ENCODE assay signal across 12 cellular contexts in genomic region chr15:59002418-59002859, GRCh38. TPM values are rescaled to one million over a fixed set of nuclear protein-coding genes. Genes with fewer than 3 reads are reported as not detected.
A peak's percentile ranks its signal among the peaks of the same experiment; 100 is the strongest.
DNase-seq lines count a peak whose midpoint lies in the region; ATAC-seq, FAIRE-seq and TF ChIP-seq lines count a peak whose summit lies in the region.
"Had no signal": no experiment of that assay in that cellular context is flagged by ENCODE, and none has a peak within 500 bp of the region (broad histone marks: within the 10 kb centered on the region; RNA-seq: fewer than 3 reads in every experiment).

No MANE protein-coding gene starts in this region.

- no peak overlapping the region for H4K91ac ChIP-seq in H9 (ENCODE audit: insufficient read length, low read depth, low read length)

- H3K4ac ChIP-seq in H9 (ENCODE audit: low read depth, low read length): no peak overlapping the region

- H3K79me2 ChIP-seq in H9 (ENCODE audit: insufficient read depth, low read length): peaks cover 5% of the 10 kb centered on the region; the same call in 1 of the 2 replicates

- no peak for FAIRE-seq in small intestine (lab: Jason Lieb, UNC)

- no peak overlapping the region for H3K4me3 ChIP-seq in small intestine (ENCODE audit: low read depth in 1 of 2, low read length in 2 of 2)

- H2BK5ac ChIP-seq in H9 (ENCODE audit: insufficient read length, low read length): no peak overlapping the region

- H2BK15ac ChIP-seq in H9 (ENCODE audit: low read depth, low read length): no peak overlapping the region

- no peak overlapping the region for H2BK120ac ChIP-seq in H9 (ENCODE audit: low read depth, low read length, poor library complexity, severe bottlenecking)

- H2BK20ac ChIP-seq in H9 (ENCODE audit: low read depth, low read length, poor library complexity, severe bottlenecking): no peak overlapping the region

- no peak overlapping the region for H3K9ac ChIP-seq in H9 (ENCODE audit: extremely low read depth, insufficient read length, low read length)

- H3K14ac ChIP-seq in H9 (ENCODE audit: insufficient read depth, low read length): no peak overlapping the region

- peak overlapping the region; percentile 16 for H3K27ac Mint-ChIP-seq in WTC11
- peak overlapping the region in 1 of 3 experiments; percentile 70; a peak in 1 of 7 replicates for H3K27ac Mint-ChIP-seq in H9

- H4K8ac ChIP-seq in H9 (replicated peaks; ENCODE audit: insufficient read length, low read depth, low read length): no peak overlapping the region

- peaks cover 3% of the 10 kb centered on the region in 2 donors for H3K36me3 ChIP-seq in small intestine (ENCODE audit: control insufficient read depth in 2 of 2, insufficient read depth in 2 of 2, low read length in 2 of 2)

- no peak overlapping the region for H3T11ph ChIP-seq in H9 (ENCODE audit: low read length)

- peaks cover 3% of the 10 kb centered on the region for H3K79me1 ChIP-seq in H9 (ENCODE audit: insufficient read depth, low read depth, low read length, poor library complexity, severe bottlenecking)

- H3K27me3 Mint-ChIP-seq in WTC11 (ENCODE audit: low read depth): no peaks in the 10 kb centered on the region
- H3K27me3 Mint-ChIP-seq in H9 (ENCODE audit: low read depth): no peaks in the 10 kb centered on the region

- H2AK5ac ChIP-seq in H9 (ENCODE audit: insufficient read length, low read length): no peak overlapping the region

- H3K9me3 Mint-ChIP-seq in WTC11 (no peaks in the 10 kb centered on the region), H9 (no peaks in the 10 kb centered on the region; a peak in 1 of 5 replicates)

- H3K4me3 Mint-ChIP-seq in WTC11 (no peak overlapping the region), H9 (no peak overlapping the region)

- H3K23me2 ChIP-seq in H9 (ENCODE audit: insufficient read length, low read depth, low read length, poor library complexity, severe bottlenecking): no peaks in the 10 kb centered on the region

- H3K4me1 Mint-ChIP-seq in WTC11: no peaks in the 10 kb centered on the region
- 0 out of 4 replicates have a peak, but pooled peaks cover 0 to 3% of the 10 kb centered on the region in 2 experiments for H3K4me1 Mint-ChIP-seq in H9

- H3K4me1 ChIP-seq in small intestine (ENCODE audit: control insufficient read depth in 2 of 2, insufficient read depth in 1 of 2, low read depth in 1 of 2, low read length in 1 of 2) (peaks cover 0 to 3% of the 10 kb centered on the region in 2 donors), H9 (ENCODE audit: insufficient read depth, low read length) (no peaks in the 10 kb centered on the region)

- WGBS in small intestine, 3 donors: 88 to 95% (median 89%) methylated on average over 2 of the region's 2 CpGs
- no CpG with 5 or more reads among the region's 2 CpGs for WGBS in H9 (ENCODE audit: extremely low coverage, insufficient read length, low lambda C conversion rate)

- no peak overlapping the region for H4K5ac ChIP-seq in H9 (ENCODE audit: insufficient read length, low read depth, low read length)

- POLR2A ChIA-PET in WTC11 (lab: Charles Lee): no interaction called here

- H3K18ac ChIP-seq in H9 (ENCODE audit: insufficient read length, low read depth, low read length): no peak overlapping the region

- H3K27ac ChIP-seq in small intestine (ENCODE audit: low read depth in 1 of 2, low read length in 1 of 2) (no peak overlapping the region), H9 (ENCODE audit: insufficient read length, low read depth, low read length) (no peak overlapping the region)
- H3K27ac ChIP-seq: 22Rv1 had no signal

- H2BK12ac ChIP-seq in H9 (ENCODE audit: insufficient read length, low read depth, low read length): no peak overlapping the region

- TF ChIP-seq CTCF in WTC11 (IDR thresholded peaks at IDR 0.05) (no peak), H9 (conservative IDR thresholded peaks at IDR 0.05) (no peak)

- CTCF ChIA-PET in WTC11 (lab: Charles Lee): no interaction called here

- H3K9me3 ChIP-seq in small intestine (ENCODE audit: control insufficient read depth, low read depth): no peaks in the 10 kb centered on the region
- no peaks in the 10 kb centered on the region for H3K9me3 ChIP-seq in H9 (ENCODE audit: control insufficient read depth, low read depth, low read length)

- DNase-seq in activated CD4-positive, CD25-positive, alpha-beta regulatory T cell (lab: John Stamatoyannopoulos, UW): no peak
- DNase-seq in Kasumi-1 (lab: John Stamatoyannopoulos, UW) (peak; percentile 89 to 92), WTC11 (ENCODE audit: low spot score) (no peak), small intestine (peak; percentile 6), H9 (no peak)
- DNase-seq in stimulated activated CD4-positive, alpha-beta T cell treated with anti-CD3 and anti-CD28 coated beads, Interleukin-15, amount 100 ng/mL, for 24 hours: no peak
- DNase-seq: activated naive CD4-positive, alpha-beta T cell treated with Interleukin-2 at 50 U/mL for 16 hours; NCI-H1417; NCI-H526 had no signal

- no peak overlapping the region for H3K23ac ChIP-seq in H9 (ENCODE audit: insufficient read length, low read depth, low read length)

- H3K36me3 Mint-ChIP-seq in WTC11 (0 out of 2 replicates have a peak, but pooled peaks cover 4% of the 10 kb centered on the region), H9 (ENCODE audit: insufficient read depth in 1 of 3, low read depth in 3 of 3) (peaks cover 0 to 10% (median 8%) of the 10 kb centered on the region in 3 experiments; a peak in 5 of 7 replicates)

- H2AFZ ChIP-seq in H9 (ENCODE audit: low read length): no peak overlapping the region

- H4K20me1 ChIP-seq in H9 (ENCODE audit: control insufficient read depth, insufficient read depth, insufficient read length): no peaks in the 10 kb centered on the region

- no peak overlapping the region for H3K56ac ChIP-seq in H9 (ENCODE audit: insufficient read length, low read depth, low read length)

- peak; percentile 58 to 72 for ATAC-seq in activated CD4-positive, CD25-positive, alpha-beta regulatory T cell treated with anti-CD3 and anti-CD28 coated beads, Interleukin-2, amount 50 U/mL, for 24 hours
- no peak for ATAC-seq in WTC11
- ATAC-seq in HG03378 (IDR thresholded peaks at IDR 0.05; ENCODE audit: unreplicated experiment): no peak

- no peaks in the 10 kb centered on the region for H3K27me3 ChIP-seq in small intestine (ENCODE audit: control insufficient read depth in 2 of 2, insufficient read depth in 2 of 2, low read length in 2 of 2)
- H3K27me3 ChIP-seq in H9 (ENCODE audit: insufficient read depth, low read length): no peaks in the 10 kb centered on the region

- H3K4me2 ChIP-seq in H9 (ENCODE audit: insufficient read depth, insufficient read length, low read length): no peak overlapping the region

TF ChIP-seq in WTC11, 78 proteins besides CTCF, POLR2A, EP300 and RAD21:
- TF ChIP-seq AFF4 (CRISPR knock-in tag; IDR thresholded peaks at IDR 0.05; ENCODE audit: borderline replicate concordance) (no peak), USF1 (CRISPR knock-in tag; IDR thresholded peaks at IDR 0.05) (no peak), ZBTB43 (CRISPR knock-in tag; IDR thresholded peaks at IDR 0.05) (no peak), ZNF263 (CRISPR knock-in tag; IDR thresholded peaks at IDR 0.05; ENCODE audit: low read depth) (no peak), CREM (CRISPR knock-in tag; IDR thresholded peaks at IDR 0.05) (no peak)

RNA-seq across cellular contexts. Expression of gene RNF111, which starts 15.0 kb away (rescaled TPM):
- total RNA-seq in WTC11 (2021): 22.4 to 22.6 TPM (median 22.6 TPM) in 3 replicates
- 10 to 100 TPM in 1 of 3 donors, 1 to 10 TPM in 2; 7.0 to 10.1 (median 7.6) TPM for polyA plus RNA-seq in small intestine
- 28.0 and 28.4 TPM in 2 replicates for total RNA-seq in H9 (2021)

Comparison
In these comparisons a context has a peak if more than half of its experiments do, and no peak if none do; other contexts are left out.
1. ATAC-seq: peak in activated CD4-positive, CD25-positive, alpha-beta regulatory T cell treated with anti-CD3 and anti-CD28 coated beads, Interleukin-2, amount 50 U/mL, for 24 hours (2 of 2); none in WTC11 (single experiment) and HG03378 (single experiment).
2. DNase-seq: peak in Kasumi-1 (2 of 2) and small intestine (single experiment); none in activated CD4-positive, CD25-positive, alpha-beta regulatory T cell (0 of 4), WTC11 (single experiment), H9 (single experiment) and stimulated activated CD4-positive, alpha-beta T cell treated with anti-CD3 and anti-CD28 coated beads, Interleukin-15, amount 100 ng/mL, for 24 hours (single experiment).